Comparison of ENCODE assay signal across 12 cellular contexts in genomic region chr2:29110916-29111315, GRCh38. TPM values are rescaled to one million over a fixed set of nuclear protein-coding genes. Genes with fewer than 3 reads are reported as not detected.
DNase-seq lines count a peak whose midpoint lies in the region; ATAC-seq and TF ChIP-seq lines count a peak whose summit lies in the region.
"Had no signal": no experiment of that assay in that cellular context is flagged by ENCODE, and none has a peak within 500 bp of the region (broad histone marks: within the 10 kb centered on the region; RNA-seq: fewer than 3 reads in every experiment).

No MANE protein-coding gene starts in this region.

- H3K4me1 Mint-ChIP-seq in immature natural killer cell, result peaks cover 8 to 16% of the 10 kb centered on the region in 2 donors

- no peak overlapping the region for H3K4me3 Mint-ChIP-seq in immature natural killer cell
- H3K4me3 Mint-ChIP-seq: activated CD4-positive, alpha-beta T cell treated with anti-CD3 and anti-CD28 coated beads, Interleukin-2, amount 10 ng/mL, durations not matched to agents 7 days and 5 days had no signal

- H3K27ac ChIP-seq in epithelial cell of prostate, result peak overlapping the region; percentile 95
- H3K27ac ChIP-seq: brain microvascular endothelial cell, sigmoid colon had no signal

- no peak overlapping the region for H3K27ac Mint-ChIP-seq in immature natural killer cell
- H3K27ac Mint-ChIP-seq: activated CD4-positive, alpha-beta T cell treated with anti-CD3 and anti-CD28 coated beads, Interleukin-2, amount 10 ng/mL, durations not matched to agents 7 days and 5 days had no signal

- TF ChIP-seq CTCF in GM13977 (IDR thresholded peaks at IDR 0.05; ENCODE audit: extremely low read depth, insufficient read depth, missing control alignments), result no peak
- no peak for TF ChIP-seq CTCF in GM20000 (IDR thresholded peaks at IDR 0.05; ENCODE audit: extremely low read depth, missing control alignments)

- DNase-seq in GM13977 (ENCODE audit: low spot score) (peak; percentile 53), GM20000 (ENCODE audit: low spot score) (peak; percentile 54), epithelial cell of prostate (ENCODE audit: low read depth, low spot score) (peak; percentile 59), immature natural killer cell (no peak), GF-D8 (lab: John Stamatoyannopoulos, UW) (no peak), NCI-H524 (lab: John Stamatoyannopoulos, UW) (no peak), mucosa of gallbladder (ENCODE audit: low spot score) (no peak)
- DNase-seq: activated CD4-positive, alpha-beta T cell treated with anti-CD3 and anti-CD28 coated beads, Interleukin-2, amount 10 ng/mL, durations not matched to agents 7 days and 5 days; brain microvascular endothelial cell; HCEC 1CT; sigmoid colon had no signal

- no peaks in the 10 kb centered on the region for H3K36me3 Mint-ChIP-seq in immature natural killer cell

- H3K9me3 Mint-ChIP-seq in immature natural killer cell, result no peaks in the 10 kb centered on the region
- H3K9me3 Mint-ChIP-seq: activated CD4-positive, alpha-beta T cell treated with anti-CD3 and anti-CD28 coated beads, Interleukin-2, amount 10 ng/mL, durations not matched to agents 7 days and 5 days had no signal

- ATAC-seq in HG03432 (IDR thresholded peaks at IDR 0.05; ENCODE audit: unreplicated experiment), result peak; percentile 38

- in situ Hi-C loops in GM13977 (cut with MboI; ENCODE audit: low pct_unique_long_range_greater_than_20kb, low sequenced_read_pairs, unreplicated experiment), result no loop called here

- H3K27me3 Mint-ChIP-seq in immature natural killer cell (ENCODE audit: low read depth in 3 of 3), result peaks cover 5 to 15% (median 14%) of the 10 kb centered on the region in 3 donors

RNA-seq across cellular contexts. Expression of gene CLIP4, which starts 4.3 kb away (rescaled TPM):
- polyA plus RNA-seq in immature natural killer cell, result 10 to 100 TPM; 20.4 to 32.7 (median 20.5) TPM
- total RNA-seq in mucosa of gallbladder, result 37.2 TPM

RNA-seq across cellular contexts. Expression of gene PCARE, which starts 36.6 kb away (rescaled TPM):
- polyA plus RNA-seq in immature natural killer cell, result not detected
- not detected for total RNA-seq in mucosa of gallbladder
- total RNA-seq: activated CD4-positive, alpha-beta T cell treated with anti-CD3 and anti-CD28 coated beads, Interleukin-2, amount 10 ng/mL, durations not matched to agents 7 days and 5 days had no signal
- polyA plus RNA-seq: sigmoid colon had no signal

Comparison
In these comparisons a context has a peak if more than half of its experiments do, and no peak if none do; other contexts are left out.
1. DNase-seq: peak in GM13977 (single experiment), GM20000 (single experiment) and epithelial cell of prostate (single experiment); none in immature natural killer cell (0 of 3), GF-D8 (single experiment), NCI-H524 (0 of 2) and mucosa of gallbladder (single experiment).